In the genomic region with DNA sequence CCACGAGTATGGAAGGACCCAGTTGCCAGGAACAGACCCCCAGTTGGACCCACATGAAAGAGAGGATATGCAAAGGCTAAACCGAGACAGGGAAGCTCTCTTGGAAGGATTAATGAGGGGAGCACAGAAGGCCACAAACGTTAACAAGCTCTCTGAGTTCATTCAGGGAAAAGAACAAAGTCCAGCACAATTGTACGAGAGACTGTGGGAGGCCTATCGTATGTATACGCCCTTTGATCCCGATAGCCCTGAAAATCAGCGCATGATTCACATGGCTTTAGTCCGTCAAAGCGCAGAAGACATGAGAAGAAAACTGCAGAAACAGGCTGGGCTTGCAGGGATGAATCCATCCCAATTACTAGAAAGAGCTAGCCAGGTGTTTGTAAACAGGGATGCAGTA, we compare ENCODE assay signal across 5 cellular contexts. TPM values are rescaled to one million over a fixed set of nuclear protein-coding genes. Genes with fewer than 3 reads are reported as not detected.
"Had no signal": no experiment of that assay in that cellular context is flagged by ENCODE, and none has a peak within 500 bp of the region (broad histone marks: within the 10 kb centered on the region; RNA-seq: fewer than 3 reads in every experiment).

No MANE protein-coding gene starts in this region.

RNA-seq across cellular contexts. Expression of gene DEFB131A, which starts 8.0 kb away (rescaled TPM):
- total RNA-seq: HT-29, HT1080, IMR-90, K562 had no signal
- polyA plus RNA-seq: IgD-negative memory B cell, IMR-90, K562 had no signal
